Comparison of ENCODE assay signal across 1 cellular context in genomic region chr19:13983213-13983889, GRCh38.
TF ChIP-seq lines count a peak whose summit lies in the region.

No MANE protein-coding gene starts in this region.

TF ChIP-seq in HepG2, 621 proteins besides CTCF, POLR2A, EP300 and RAD21:
- TF ChIP-seq HBP1 (CRISPR knock-in tag; IDR thresholded peaks at IDR 0.05; ENCODE audit: low read depth) (no peak), ZNF644 (CRISPR knock-in tag; IDR thresholded peaks at IDR 0.05; ENCODE audit: low read depth) (no peak), IRF9 (CRISPR knock-in tag; IDR thresholded peaks at IDR 0.05; ENCODE audit: borderline replicate concordance) (no peak), AGO2 (optimal IDR thresholded peaks at IDR 0.05; ENCODE audit: low read depth, low read length) (peak; percentile 5)
TF ChIP-seq in HepG2: peak in this region for 1.
